Comparison of ENCODE assay signal across 1 cellular context in genomic region chr1:3623441-3624150, GRCh38.
TF ChIP-seq lines count a peak whose summit lies in the region.

No MANE protein-coding gene starts in this region.

TF ChIP-seq in WTC11, 78 proteins besides CTCF, POLR2A, EP300 and RAD21 (continued from another document):
- TF ChIP-seq ZBTB43 (CRISPR knock-in tag; IDR thresholded peaks at IDR 0.05), result no peak
- no peak for TF ChIP-seq ZNF317 (CRISPR knock-in tag; IDR thresholded peaks at IDR 0.05; ENCODE audit: borderline replicate concordance, low read depth)
- TF ChIP-seq E2F1 (CRISPR knock-in tag; IDR thresholded peaks at IDR 0.05), result no peak
- no peak for TF ChIP-seq PRRX2 (CRISPR knock-in tag; IDR thresholded peaks at IDR 0.05)
- no peak for TF ChIP-seq SMAD3 (CRISPR knock-in tag; IDR thresholded peaks at IDR 0.05; ENCODE audit: borderline replicate concordance)
- TF ChIP-seq ETV6 (CRISPR knock-in tag; IDR thresholded peaks at IDR 0.05), result no peak
